ENCODE assay signal across 8 cellular contexts in genomic region chr9:34457266-34458012, GRCh38. TPM values are rescaled to one million over a fixed set of nuclear protein-coding genes. Genes with fewer than 3 reads are reported as not detected.
DNase-seq lines count a peak whose midpoint lies in the region; ATAC-seq, FAIRE-seq and TF ChIP-seq lines count a peak whose summit lies in the region.

No MANE protein-coding gene starts in this region.

- H3K9me3 Mint-ChIP-seq in Calu3 (ENCODE audit: low read depth, unreplicated experiment) (no peaks in the 10 kb centered on the region), activated B cell treated with CpG ODN at 0.5 μM for 24 hours (no peaks in the 10 kb centered on the region), memory B cell (no peaks in the 10 kb centered on the region)

- H3K27ac Mint-ChIP-seq in Calu3 (ENCODE audit: unreplicated experiment) (peak overlapping the region; percentile 77), activated B cell treated with CpG ODN at 0.5 μM for 24 hours (peak overlapping the region; percentile 68), memory B cell (peak overlapping the region; percentile 22)

- H3K27ac ChIP-seq in KMS-11 (peak overlapping the region; percentile 50; the same call in 1 of the 2 replicates), endothelial cell of umbilical vein (ENCODE audit: insufficient read depth, low read depth, low read length) (peak overlapping the region; percentile 74)

- H3K36me3 Mint-ChIP-seq in Calu3 (ENCODE audit: insufficient read depth, unreplicated experiment), result peaks cover 27% of the 10 kb centered on the region
- no peaks in the 10 kb centered on the region for H3K36me3 Mint-ChIP-seq in activated B cell treated with CpG ODN at 0.5 μM for 24 hours (ENCODE audit: low read depth)
- H3K36me3 Mint-ChIP-seq in memory B cell, result no peaks in the 10 kb centered on the region

- H3K4me1 ChIP-seq in KMS-11 (ENCODE audit: low read depth, poor library complexity, severe bottlenecking) (peaks cover 18% of the 10 kb centered on the region), endothelial cell of umbilical vein (ENCODE audit: control insufficient read depth, extremely low read depth, insufficient read depth, low read length) (peaks cover 16% of the 10 kb centered on the region)

- CTCF ChIA-PET in Calu3 (lab: Charles Lee), result interaction anchor here (0.6 kb wide), 1 partner anchor 27 kb away, joined by 4 read pairs; no protein-coding TSS in a partner anchor
- CTCF ChIA-PET in activated B cell treated with CpG ODN at 0.5 μM for 24 hours (lab: Charles Lee), result no interaction called here
- CTCF ChIA-PET in endothelial cell of umbilical vein (lab: Charles Lee), result interaction anchor here (1.2 to 6.3 kb wide), 4 partner anchors 12 to 90 kb away, joined by 3 to 37 read pairs (median 4); no protein-coding TSS in a partner anchor

- no TSS peak for BruUV-seq in Calu3 (replicated peaks; lab: Mats Ljungman, UMichigan)
- BruUV-seq in endothelial cell of umbilical vein (replicated peaks; lab: Mats Ljungman, UMichigan), result TSS peak; percentile 88

- H3K4me1 Mint-ChIP-seq in Calu3 (ENCODE audit: low read depth, unreplicated experiment) (peaks cover 17% of the 10 kb centered on the region), activated B cell treated with CpG ODN at 0.5 μM for 24 hours (peaks cover 34% of the 10 kb centered on the region), memory B cell (peaks cover 17% of the 10 kb centered on the region)

- H3K9ac ChIP-seq in KMS-11 (peak overlapping the region; percentile 71; the same call in 1 of the 2 replicates), endothelial cell of umbilical vein (replicated peaks; ENCODE audit: extremely low read depth, insufficient read depth, low read length) (peak overlapping the region; percentile 89)

- no peak for TF ChIP-seq POLR2A in endothelial cell of umbilical vein (IDR thresholded peaks at IDR 0.05; ENCODE audit: low read depth, low read length)

- H3K79me2 ChIP-seq in KMS-11 (ENCODE audit: insufficient read depth, low read depth), result peaks cover 26% of the 10 kb centered on the region
- peaks cover 46% of the 10 kb centered on the region for H3K79me2 ChIP-seq in endothelial cell of umbilical vein (ENCODE audit: control insufficient read depth, insufficient read depth, low read length)

- POLR2A ChIA-PET in activated B cell treated with CpG ODN at 0.5 μM for 24 hours (lab: Charles Lee) (interaction anchor here (0.5 to 1.6 kb wide), 2 partner anchors 155 to 532 kb away, joined by 4 to 5 read pairs; partner anchors contain the start of genes DNAJB5 and RPP25L), endothelial cell of umbilical vein (lab: Charles Lee) (no interaction called here)

- peak; percentile 44 for DNase-seq in Calu3
- DNase-seq in activated B cell treated with CpG ODN at 0.5 μM for 24 hours, result peak; percentile 31
- DNase-seq in endothelial cell of umbilical vein (ENCODE audit: low read depth, low spot score), result peak; percentile 81
- DNase-seq in memory B cell (ENCODE audit: low spot score in 2 of 2), result peak; percentile 9 to 25
- peak; percentile 74 for DNase-seq in superior temporal gyrus (ENCODE audit: extremely low spot score)
- no peak for DNase-seq in Kasumi-1 (lab: John Stamatoyannopoulos, UW)
- no peak for DNase-seq in stimulated activated CD4-positive, alpha-beta T cell treated with anti-CD3 and anti-CD28 coated beads, Interleukin-1b, Interleukin-23, amount 100 ng/mL, for 48 hours

- H3K27me3 ChIP-seq in KMS-11 (ENCODE audit: insufficient read depth, low read depth) (0 out of 2 replicates have a peak, but pooled peaks cover 2% of the 10 kb centered on the region), endothelial cell of umbilical vein (ENCODE audit: control insufficient read depth in 2 of 2, insufficient read depth in 2 of 2, low read length in 2 of 2) (peaks cover 5 to 13% of the 10 kb centered on the region in 2 experiments)

- TF ChIP-seq CTCF in Calu3 (IDR thresholded peaks at IDR 0.05; ENCODE audit: unreplicated experiment) (no peak), KMS-11 (conservative IDR thresholded peaks at IDR 0.05; ENCODE audit: low read depth, low read length) (no peak), activated B cell treated with CpG ODN at 0.5 μM for 24 hours (IDR thresholded peaks at IDR 0.05) (no peak), endothelial cell of umbilical vein (IDR thresholded peaks at IDR 0.05; ENCODE audit: extremely low read depth in 1 of 2, insufficient read depth in 1 of 2, low read depth in 1 of 2, low read length in 2 of 2) (no peak)

- H3K4me3 Mint-ChIP-seq in Calu3 (ENCODE audit: low read depth, unreplicated experiment), result peak overlapping the region; percentile 88
- peak overlapping the region; percentile 90 for H3K4me3 Mint-ChIP-seq in activated B cell treated with CpG ODN at 0.5 μM for 24 hours
- peak overlapping the region; percentile 86 for H3K4me3 Mint-ChIP-seq in memory B cell

- no peaks in the 10 kb centered on the region for H3K9me1 ChIP-seq in endothelial cell of umbilical vein (replicated peaks; ENCODE audit: control insufficient read depth, extremely low read depth, insufficient read depth, low read length)

- peak overlapping the region; percentile 47; the same call in 1 of the 2 replicates for H2AFZ ChIP-seq in KMS-11 (ENCODE audit: low read depth)
- H2AFZ ChIP-seq in endothelial cell of umbilical vein (ENCODE audit: low read depth, low read length), result peak overlapping the region; percentile 86

- no peak overlapping the region for H3K4me3 ChIP-seq in KMS-11 (IDR thresholded peaks at IDR 0.05; ENCODE audit: insufficient read depth, low read depth, low read length)
- peak overlapping the region; percentile 47 to 70 (median 67) for H3K4me3 ChIP-seq in endothelial cell of umbilical vein (replicated peaks in 1 of 3; ENCODE audit: insufficient read depth in 1 of 3, low read depth in 1 of 3, low read length in 3 of 3)

- ATAC-seq in activated B cell treated with CpG ODN at 0.5 μM for 24 hours (ENCODE audit: low read depth) (no peak), memory B cell (ENCODE audit: low read depth) (no peak)

- intact Hi-C loops in Calu3 (cut with micrococcal nuclease; ENCODE audit: unreplicated experiment) (no loop called here), activated B cell treated with CpG ODN at 0.5 μM for 24 hours (cut with micrococcal nuclease) (loop anchor here (1.0 to 5.0 kb wide), 12 partner anchors 21 to 654 kb away; partner anchors contain the start of genes DNAJB5, KIF24, NUDT2 and RPP25L), endothelial cell of umbilical vein (cut with micrococcal nuclease) (loop anchor here (1.0 to 5.0 kb wide), 3 partner anchors 17 to 155 kb away; partner anchors contain the start of gene RPP25L)

- peaks cover 35% of the 10 kb centered on the region for H3K27me3 Mint-ChIP-seq in Calu3 (ENCODE audit: unreplicated experiment)
- H3K27me3 Mint-ChIP-seq in activated B cell treated with CpG ODN at 0.5 μM for 24 hours, result peaks cover 11% of the 10 kb centered on the region
- H3K27me3 Mint-ChIP-seq in memory B cell, result peaks cover 6% of the 10 kb centered on the region

- FAIRE-seq in endothelial cell of umbilical vein (lab: Jason Lieb, UNC), result peak; percentile 89

- dilution Hi-C loops in endothelial cell of umbilical vein (cut with MboI; ENCODE audit: extremely low pct_ligation_motif_present, low sequenced_read_pairs), result no loop called here

- H3K36me3 ChIP-seq in KMS-11 (ENCODE audit: insufficient read depth), result no peaks in the 10 kb centered on the region
- H3K36me3 ChIP-seq in endothelial cell of umbilical vein (ENCODE audit: control insufficient read depth in 2 of 2, extremely low read depth in 1 of 2, insufficient read depth in 2 of 2, low read length in 2 of 2), result no peaks in the 10 kb centered on the region

- no peaks in the 10 kb centered on the region for H3K9me3 ChIP-seq in endothelial cell of umbilical vein (replicated peaks; ENCODE audit: control insufficient read depth, insufficient read depth, low read length)

- H3K4me2 ChIP-seq in KMS-11 (peak overlapping the region; percentile 77), endothelial cell of umbilical vein (ENCODE audit: insufficient read depth, low read length) (peak overlapping the region; percentile 61)

- H4K20me1 ChIP-seq in KMS-11 (ENCODE audit: insufficient read depth) (no peaks in the 10 kb centered on the region), endothelial cell of umbilical vein (replicated peaks; ENCODE audit: control insufficient read depth, extremely low read depth, insufficient read depth, low read length) (peaks cover 3% of the 10 kb centered on the region)

TF ChIP-seq in endothelial cell of umbilical vein, 7 proteins besides CTCF, POLR2A, EP300 and RAD21:
- TF ChIP-seq POLR2AphosphoS5 (IDR thresholded peaks at IDR 0.05; ENCODE audit: insufficient read depth, low read depth, low read length), result peak; percentile 46
- TF ChIP-seq FOS (IDR thresholded peaks at IDR 0.05; ENCODE audit: borderline replicate concordance, insufficient read depth, low read length), result no peak
- TF ChIP-seq JUN (IDR thresholded peaks at IDR 0.05; ENCODE audit: borderline replicate concordance, insufficient read depth, insufficient read length, low read depth), result peak; percentile 48
- TF ChIP-seq GATA2 (IDR thresholded peaks at IDR 0.05; ENCODE audit: insufficient read depth, insufficient read length, low read depth, low read length), result no peak

RNA-seq across cellular contexts. Expression of gene FAM219A, which starts 0.9 kb away (rescaled TPM):
- total RNA-seq in Calu3 (2022) (10.3 and 13.1 TPM in 2 replicates), activated B cell treated with CpG ODN at 0.5 μM for 24 hours (13.5 and 16.9 TPM in 2 replicates), endothelial cell of umbilical vein (35.7 and 39.5 TPM in 2 replicates)
- 18.1 and 20.0 TPM in 2 replicates for polyA plus RNA-seq in endothelial cell of umbilical vein
- 17.5 and 17.8 TPM in 2 replicates for polyA plus RNA-seq in endothelial cell of umbilical vein (2011; cell fraction: cytosol; rRNA removed)
- 39.3 and 45.0 TPM in 2 replicates for polyA plus RNA-seq in endothelial cell of umbilical vein (2011; cell fraction: nucleus; rRNA removed)
- polyA plus RNA-seq in endothelial cell of umbilical vein (2012), result 27.7 and 28.1 TPM in 2 replicates
- 18.5 and 19.2 TPM in 2 replicates for polyA minus RNA-seq in endothelial cell of umbilical vein
- polyA minus RNA-seq in endothelial cell of umbilical vein (2011; cell fraction: cytosol; rRNA and poly(A)+ RNA removed), result 2.0 TPM
- 10.0 and 11.0 TPM in 2 replicates for polyA minus RNA-seq in endothelial cell of umbilical vein (2011; cell fraction: nucleus; rRNA and poly(A)+ RNA removed)

RNA-seq across cellular contexts. Expression of gene DNAI1, which starts 1.2 kb away (rescaled TPM):
- not detected in 2 replicates for total RNA-seq in Calu3 (2022)
- total RNA-seq in activated B cell treated with CpG ODN at 0.5 μM for 24 hours, result not detected in 2 replicates
- total RNA-seq in endothelial cell of umbilical vein, result not detected in 2 replicates
- not detected in 2 replicates for polyA plus RNA-seq in endothelial cell of umbilical vein
- not detected in 2 replicates for polyA plus RNA-seq in endothelial cell of umbilical vein (2011; cell fraction: cytosol; rRNA removed)
- not detected in 2 replicates for polyA plus RNA-seq in endothelial cell of umbilical vein (2011; cell fraction: nucleus; rRNA removed)
- polyA plus RNA-seq in endothelial cell of umbilical vein (2012), result not detected in 2 replicates
- not detected in 2 replicates for polyA minus RNA-seq in endothelial cell of umbilical vein
- not detected for polyA minus RNA-seq in endothelial cell of umbilical vein (2011; cell fraction: cytosol; rRNA and poly(A)+ RNA removed)
- polyA minus RNA-seq in endothelial cell of umbilical vein (2011; cell fraction: nucleus; rRNA and poly(A)+ RNA removed), result not detected in 2 replicates

Comparison
In these comparisons a context has a peak if more than half of its experiments do, and no peak if none do; other contexts are left out.
1. DNase-seq: peak in Calu3 (single experiment), activated B cell treated with CpG ODN at 0.5 μM for 24 hours (single experiment), endothelial cell of umbilical vein (single experiment), memory B cell (2 of 2) and superior temporal gyrus (single experiment); none in Kasumi-1 (0 of 2) and stimulated activated CD4-positive, alpha-beta T cell treated with anti-CD3 and anti-CD28 coated beads, Interleukin-1b, Interleukin-23, amount 100 ng/mL, for 48 hours (single experiment).
2. H3K27ac Mint-ChIP-seq: peak in every context shown above with its lines; median percentile 77 in Calu3; 68 in activated B cell treated with CpG ODN at 0.5 μM for 24 hours; 22 in memory B cell.
3. Peak in every context shown above with its lines, with median percentiles within 50 percentile points of each other: H3K4me3 Mint-ChIP-seq.